ENCODE assay signal across 13 cellular contexts in the genomic region with DNA sequence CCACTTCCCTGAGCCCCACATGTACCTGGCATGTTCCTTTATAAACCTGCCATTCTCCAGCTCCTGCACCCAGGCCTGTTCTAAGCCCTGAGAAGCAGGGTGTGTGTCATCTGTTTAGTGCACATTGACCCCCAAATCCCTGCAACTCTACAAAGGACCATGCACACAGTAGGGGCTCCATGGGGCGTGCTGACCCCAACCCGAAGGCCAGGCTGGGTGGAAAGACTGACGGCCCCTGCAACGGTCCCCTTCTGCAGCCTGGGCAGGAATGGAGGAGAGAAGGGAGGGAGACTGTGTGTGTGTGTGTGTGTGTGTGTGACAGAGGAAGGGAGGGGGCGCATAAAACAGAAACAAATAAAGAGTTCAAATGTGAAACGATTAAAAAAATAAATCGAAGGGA. TPM values are rescaled to one million over a fixed set of nuclear protein-coding genes. Genes with fewer than 3 reads are reported as not detected.
"Had no signal": no experiment of that assay in that cellular context is flagged by ENCODE, and none has a peak within 500 bp of the region (broad histone marks: within the 10 kb centered on the region; RNA-seq: fewer than 3 reads in every experiment).

No MANE protein-coding gene starts in this region.

RNA-seq across cellular contexts. Expression of a gene that starts 32.0 kb away (rescaled TPM):
- total RNA-seq: stomach, subcutaneous adipose tissue, suprapubic skin, temporal lobe, thoracic aorta, thyroid gland, tibial nerve, transverse colon, upper lobe of right lung, ureter, urinary bladder, uterus, vagina had no signal
